Comparison of ENCODE assay signal across 8 cellular contexts in the genomic region with DNA sequence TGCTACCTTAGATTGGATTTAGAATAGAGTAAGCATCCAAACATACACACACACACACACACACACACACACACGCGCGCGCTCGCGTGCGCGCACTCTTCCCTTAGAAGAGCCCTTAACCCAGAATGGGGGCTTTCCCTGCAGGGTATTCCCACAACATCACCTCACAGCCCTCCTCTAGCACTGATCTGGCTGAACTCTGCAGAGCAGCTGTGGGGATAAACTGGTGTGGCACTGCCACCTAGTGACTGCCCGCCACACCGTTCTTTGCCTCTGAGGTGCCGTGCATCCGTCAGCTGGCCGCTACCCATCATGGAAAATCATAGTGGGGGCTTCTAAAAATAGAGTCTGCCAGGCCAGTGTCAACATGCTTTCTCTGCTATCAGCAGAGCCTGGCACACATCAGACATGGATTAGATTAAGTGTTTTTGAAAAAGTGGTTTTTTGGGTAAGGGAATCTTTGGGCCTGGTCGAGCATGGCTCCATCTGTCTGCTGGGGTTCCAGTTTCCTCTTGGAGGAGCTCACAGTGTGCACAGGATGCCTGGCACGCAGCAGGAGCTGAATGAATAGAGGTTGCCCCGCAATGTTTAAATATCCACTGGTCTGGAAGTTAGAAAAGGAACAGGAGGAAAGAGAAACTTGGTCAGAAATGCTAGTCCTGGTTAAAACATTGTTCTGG.
DNase-seq lines count a peak whose midpoint lies in the region; ATAC-seq and TF ChIP-seq lines count a peak whose summit lies in the region.

No MANE protein-coding gene starts in this region.

- H2BK120ac ChIP-seq in neuronal stem cell (ENCODE audit: low read depth, low read length), result no peak overlapping the region

- H4K91ac ChIP-seq in neuronal stem cell (ENCODE audit: low read depth, low read length, poor library complexity), result no peak overlapping the region

- TF ChIP-seq CTCF in fibroblast of pulmonary artery (IDR thresholded peaks at IDR 0.05; ENCODE audit: low read length, missing control alignments), result peak; percentile 86
- TF ChIP-seq CTCF in upper lobe of right lung (IDR thresholded peaks at IDR 0.05), result peak; percentile 78

- no peak overlapping the region for H3K18ac ChIP-seq in neuronal stem cell (ENCODE audit: low read length)

- no peak overlapping the region for H2BK12ac ChIP-seq in neuronal stem cell (ENCODE audit: low read length)

- H3K4me3 ChIP-seq in fibroblast of pulmonary artery (replicated peaks; ENCODE audit: low read depth, low read length), result no peak overlapping the region
- H3K4me3 ChIP-seq in neuronal stem cell (ENCODE audit: low read length in 2 of 2), result no peak overlapping the region
- H3K4me3 ChIP-seq in upper lobe of right lung, result no peak overlapping the region

- H3K27ac ChIP-seq in neuronal stem cell (replicated peaks; ENCODE audit: low read length), result no peak overlapping the region
- no peak overlapping the region for H3K27ac ChIP-seq in upper lobe of right lung

- H3K4me2 ChIP-seq in neuronal stem cell (ENCODE audit: insufficient read depth, low read length, poor library complexity, severe bottlenecking), result no peak overlapping the region

- intact Hi-C loops in upper lobe of right lung (cut with DNase I), result no loop called here

- H3K36me3 ChIP-seq in neuronal stem cell (replicated peaks in 1 of 2; ENCODE audit: control insufficient read depth in 2 of 2, insufficient read depth in 2 of 2, low read length in 2 of 2) (no peaks in the 10 kb centered on the region), upper lobe of right lung (no peaks in the 10 kb centered on the region)

- no peak overlapping the region for H2AK5ac ChIP-seq in neuronal stem cell (ENCODE audit: low read depth, low read length)

- H4K8ac ChIP-seq in neuronal stem cell (ENCODE audit: low read depth, low read length), result no peak overlapping the region

- no peak overlapping the region for H3K4ac ChIP-seq in neuronal stem cell (ENCODE audit: low read length)

- no peak overlapping the region for H3K23ac ChIP-seq in neuronal stem cell (ENCODE audit: low read depth, low read length, poor library complexity)

- H2AFZ ChIP-seq in neuronal stem cell (ENCODE audit: low read length), result no peak overlapping the region

- H3K79me1 ChIP-seq in neuronal stem cell (ENCODE audit: low read depth, low read length), result peaks cover 2% of the 10 kb centered on the region

- H2BK5ac ChIP-seq in neuronal stem cell (ENCODE audit: low read length), result no peak overlapping the region

- ATAC-seq in GM18909 (IDR thresholded peaks at IDR 0.05; ENCODE audit: poor library complexity, unreplicated experiment) (peak; percentile 99), HG03064 (IDR thresholded peaks at IDR 0.05; ENCODE audit: low read depth, unreplicated experiment) (peak; percentile 98), upper lobe of right lung (peak; percentile 96)

- H3K27me3 ChIP-seq in neuronal stem cell (ENCODE audit: control insufficient read depth in 3 of 3, insufficient read depth in 3 of 3, low read depth in 1 of 3, low read length in 3 of 3) (no peaks in the 10 kb centered on the region), upper lobe of right lung (no peaks in the 10 kb centered on the region)

- DNase-seq in COLO668 (lab: John Stamatoyannopoulos, UW; ENCODE audit: unreplicated experiment) (peak; percentile 35), NCI-H345 treated with DMSO at 0.1 percent for 48 hours (lab: John Stamatoyannopoulos, UW; ENCODE audit: unreplicated experiment) (peak; percentile 37), fibroblast of pulmonary artery (ENCODE audit: low read depth) (peak; percentile 68), neuronal stem cell (ENCODE audit: low spot score) (peak; percentile 64), upper lobe of right lung (peak; percentile 73)
- DNase-seq in activated CD8-positive, alpha-beta memory T cell treated with anti-CD3 and anti-CD28 coated beads for 48 hours (ENCODE audit: low read depth in 2 of 3, low spot score in 2 of 3), result peak in 2 of 3 experiments; percentile 4

- no peak overlapping the region for H2BK15ac ChIP-seq in neuronal stem cell (ENCODE audit: low read length)

- H3K9ac ChIP-seq in neuronal stem cell (ENCODE audit: low read depth, low read length, poor library complexity), result no peak overlapping the region

- H3K9me3 ChIP-seq in neuronal stem cell (replicated peaks in 1 of 2; ENCODE audit: control insufficient read depth in 2 of 2, insufficient read depth in 1 of 2, low read depth in 1 of 2, low read length in 2 of 2) (no peaks in the 10 kb centered on the region), upper lobe of right lung (no peaks in the 10 kb centered on the region)

- WGBS in neuronal stem cell (ENCODE audit: extremely low coverage in 2 of 2, insufficient read length in 2 of 2, insufficient replicate concordance in 1 of 2), 2 donors, result no CpG with 5 or more reads among the region's 16 CpGs

- H3K4me1 ChIP-seq in neuronal stem cell (ENCODE audit: control insufficient read depth in 2 of 2, insufficient read depth in 1 of 2, low read depth in 1 of 2, low read length in 2 of 2), result peaks cover 0 to 2% of the 10 kb centered on the region in 2 donors
- no peaks in the 10 kb centered on the region for H3K4me1 ChIP-seq in upper lobe of right lung

- H3K14ac ChIP-seq in neuronal stem cell (ENCODE audit: low read length), result no peak overlapping the region

Comparison
In these comparisons a context has a peak if more than half of its experiments do, and no peak if none do; other contexts are left out.
1. DNase-seq: peak in every context shown above with its lines; median percentile 73 in upper lobe of right lung; 68 in fibroblast of pulmonary artery; 64 in neuronal stem cell; 37 in NCI-H345 treated with DMSO at 0.1 percent for 48 hours; 35 in COLO668; 4 in activated CD8-positive, alpha-beta memory T cell treated with anti-CD3 and anti-CD28 coated beads for 48 hours.